Comparison of ENCODE assay signal across 13 cellular contexts in the genomic region with DNA sequence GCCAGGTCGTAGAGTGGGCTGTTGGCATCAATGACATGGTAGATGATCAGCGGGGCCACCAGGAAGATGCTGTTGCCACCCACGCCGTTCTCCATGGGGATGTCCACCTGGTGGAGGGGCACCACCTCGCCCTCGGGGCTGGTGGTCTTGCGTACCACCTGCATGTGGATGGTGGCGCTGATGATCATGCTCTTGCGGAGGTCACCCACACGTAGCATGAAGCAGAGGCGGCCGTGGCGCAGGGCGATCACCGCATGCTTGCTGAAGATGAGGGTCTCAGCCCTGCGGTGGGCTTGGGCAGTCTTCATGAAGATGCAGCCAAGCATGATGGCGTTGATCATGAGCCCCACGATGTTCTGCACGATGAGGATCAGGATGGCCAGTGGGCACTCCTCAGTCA. TPM values are rescaled to one million over a fixed set of nuclear protein-coding genes. Genes with fewer than 3 reads are reported as not detected.
A peak's percentile ranks its signal among the peaks of the same experiment; 100 is the strongest.
DNase-seq lines count a peak whose midpoint lies in the region; ATAC-seq and TF ChIP-seq lines count a peak whose summit lies in the region.
"Had no signal": no experiment of that assay in that cellular context is flagged by ENCODE, and none has a peak within 500 bp of the region (broad histone marks: within the 10 kb centered on the region; RNA-seq: fewer than 3 reads in every experiment).

No MANE protein-coding gene starts in this region.

- H3K9ac ChIP-seq in IMR-90 (ENCODE audit: low read depth, low read length): no peak overlapping the region
- H3K9ac ChIP-seq: GM23248 had no signal

- H3K27me3 Mint-ChIP-seq in activated naive CD4-positive, alpha-beta T cell treated with anti-CD3 and anti-CD28 coated beads for 36 hours (ENCODE audit: low read depth): no peaks in the 10 kb centered on the region
- peaks cover 0 to 1% (median 0%) of the 10 kb centered on the region in 3 donors for H3K27me3 Mint-ChIP-seq in immature natural killer cell (ENCODE audit: low read depth in 3 of 3)

- no peak overlapping the region for H4K5ac ChIP-seq in IMR-90 (ENCODE audit: low read depth, low read length)

- dilution Hi-C loops in IMR-90 (cut with HindIII; ENCODE audit: low sequenced_read_pairs, unreplicated experiment): no loop called here

- H2BK15ac ChIP-seq in IMR-90 (ENCODE audit: low read depth, low read length): no peak overlapping the region

- H3K18ac ChIP-seq in IMR-90 (ENCODE audit: low read depth, low read length): no peak overlapping the region

- H3K79me1 ChIP-seq in IMR-90 (ENCODE audit: low read depth in 1 of 2, low read length in 2 of 2): no peaks in the 10 kb centered on the region

- TF ChIP-seq RAD21 in IMR-90 (IDR thresholded peaks at IDR 0.05; ENCODE audit: low read length): no peak

- H3K4me3 Mint-ChIP-seq in activated naive CD4-positive, alpha-beta T cell treated with anti-CD3 and anti-CD28 coated beads for 36 hours: peak overlapping the region; percentile 58
- peak overlapping the region; percentile 23 to 80 (median 69) for H3K4me3 Mint-ChIP-seq in immature natural killer cell

- H3K27ac ChIP-seq in IMR-90 (ENCODE audit: insufficient read depth, low read length) (no peak overlapping the region), psoas muscle (peak overlapping the region; percentile 96)
- H3K27ac ChIP-seq: colonic mucosa, GM23248 had no signal

- H3K9me3 ChIP-seq in IMR-90 (ENCODE audit: control insufficient read depth, insufficient read depth, low read length) (no peaks in the 10 kb centered on the region), psoas muscle (no peaks in the 10 kb centered on the region)
- H3K9me3 ChIP-seq: ascending aorta, colonic mucosa had no signal

- no peak overlapping the region for H3K27ac Mint-ChIP-seq in activated naive CD4-positive, alpha-beta T cell treated with anti-CD3 and anti-CD28 coated beads for 36 hours
- no peak overlapping the region for H3K27ac Mint-ChIP-seq in activated naive CD4-positive, alpha-beta T cell treated with anti-CD3 and anti-CD28 coated beads, Interleukin-2, amount 50 U/mL, for 72 hours
- peak overlapping the region in 2 of 6 donors; percentile 45 to 69 for H3K27ac Mint-ChIP-seq in immature natural killer cell

- H2AFZ ChIP-seq in IMR-90 (replicated peaks; ENCODE audit: low read length, poor library complexity): no peak overlapping the region
- H2AFZ ChIP-seq: GM23248 had no signal

- H3K36me3 Mint-ChIP-seq in activated naive CD4-positive, alpha-beta T cell treated with anti-CD3 and anti-CD28 coated beads for 36 hours (ENCODE audit: low read depth): no peaks in the 10 kb centered on the region
- no peaks in the 10 kb centered on the region for H3K36me3 Mint-ChIP-seq in activated naive CD4-positive, alpha-beta T cell treated with anti-CD3 and anti-CD28 coated beads, Interleukin-2, amount 50 U/mL, for 72 hours
- no peaks in the 10 kb centered on the region for H3K36me3 Mint-ChIP-seq in immature natural killer cell

- peaks cover 8% of the 10 kb centered on the region for H3K9me1 ChIP-seq in IMR-90 (ENCODE audit: insufficient read depth, low read length)

- H3K4me1 Mint-ChIP-seq in activated naive CD4-positive, alpha-beta T cell treated with anti-CD3 and anti-CD28 coated beads for 36 hours (ENCODE audit: low read depth): peaks cover 5% of the 10 kb centered on the region
- H3K4me1 Mint-ChIP-seq in immature natural killer cell: peaks cover 5 to 9% of the 10 kb centered on the region in 2 donors

- no peak overlapping the region for H3K56ac ChIP-seq in IMR-90 (ENCODE audit: extremely low read depth, insufficient read depth, low read length)

- BruUV-seq in IMR-90 (replicated peaks; lab: Mats Ljungman, UMichigan): no TSS peak

- no peak overlapping the region for H3K14ac ChIP-seq in IMR-90 (replicated peaks; ENCODE audit: low read depth, low read length)

- H2BK120ac ChIP-seq in IMR-90 (ENCODE audit: low read depth, low read length): no peak overlapping the region

- no peak overlapping the region for H4K91ac ChIP-seq in IMR-90 (ENCODE audit: insufficient read depth, low read depth, low read length)

- no peaks in the 10 kb centered on the region for H4K20me1 ChIP-seq in IMR-90 (ENCODE audit: insufficient read depth, low read length)

- H2BK5ac ChIP-seq in IMR-90 (ENCODE audit: low read depth, low read length, poor library complexity, severe bottlenecking): no peak overlapping the region

- H3K36me3 ChIP-seq in IMR-90 (ENCODE audit: control insufficient read depth, insufficient read depth, low read length) (no peaks in the 10 kb centered on the region), psoas muscle (ENCODE audit: insufficient read depth in 1 of 2, low read depth in 1 of 2) (peaks cover 0 to 18% of the 10 kb centered on the region in 2 donors)
- H3K36me3 ChIP-seq: ascending aorta, colonic mucosa had no signal

- CTCF ChIA-PET in activated naive CD4-positive, alpha-beta T cell treated with anti-CD3 and anti-CD28 coated beads for 36 hours (lab: Charles Lee): interaction anchor here (0.9 to 2.1 kb wide), 4 partner anchors 12 to 125 kb away, joined by 3 to 5 read pairs (median 4); no protein-coding TSS in a partner anchor
- CTCF ChIA-PET in IMR-90 (lab: Yijun Ruan, JAX): interaction anchor here (0.5 to 1.2 kb wide), 5 partner anchors 26 to 180 kb away, joined by 3 read pairs; partner anchors contain the start of gene PIK3C2A

- intact Hi-C loops in activated naive CD4-positive, alpha-beta T cell treated with anti-CD3 and anti-CD28 coated beads for 36 hours (cut with micrococcal nuclease): loop anchor here (10.0 kb wide), 2 partner anchors 348 to 588 kb away; partner anchors contain the start of gene KCNC1
- intact Hi-C loops in IMR-90 (cut with micrococcal nuclease): no loop called here
- intact Hi-C loops in psoas muscle (cut with DNase I): loop anchor here in 1 of 2 donors (5.0 kb wide), 1 partner anchor 335 kb away; no protein-coding TSS in a partner anchor

- H3K4me2 ChIP-seq in IMR-90 (ENCODE audit: low read depth, low read length): no peak overlapping the region

- in situ Hi-C loops in IMR-90 (cut with MboI; ENCODE audit: low sequenced_read_pairs): no loop called here

- no peak overlapping the region for H2AK5ac ChIP-seq in IMR-90 (ENCODE audit: low read depth, low read length)

- no peaks in the 10 kb centered on the region for H3K9me3 Mint-ChIP-seq in activated naive CD4-positive, alpha-beta T cell treated with anti-CD3 and anti-CD28 coated beads for 36 hours
- H3K9me3 Mint-ChIP-seq in activated naive CD4-positive, alpha-beta T cell treated with anti-CD3 and anti-CD28 coated beads, Interleukin-2, amount 50 U/mL, for 72 hours: no peaks in the 10 kb centered on the region
- no peaks in the 10 kb centered on the region for H3K9me3 Mint-ChIP-seq in immature natural killer cell

- TF ChIP-seq CTCF in IMR-90 (conservative IDR thresholded peaks at IDR 0.05; ENCODE audit: low read depth, low read length) (no peak), psoas muscle (IDR thresholded peaks at IDR 0.05) (no peak)

- H2BK20ac ChIP-seq in IMR-90 (ENCODE audit: low read depth, low read length): no peak overlapping the region

- POLR2A ChIA-PET in IMR-90 (lab: Charles Lee; ENCODE audit: unreplicated experiment): no interaction called here

- H3K4me1 ChIP-seq in IMR-90 (ENCODE audit: control insufficient read depth, insufficient read depth, low read length) (no peaks in the 10 kb centered on the region; the same call in 1 of the 2 replicates), psoas muscle (peaks cover 42% of the 10 kb centered on the region)

- DNase-seq in activated naive CD4-positive, alpha-beta T cell treated with anti-CD3 and anti-CD28 coated beads for 36 hours: no peak
- DNase-seq in activated naive CD4-positive, alpha-beta T cell treated with anti-CD3 and anti-CD28 coated beads, Interleukin-2, amount 50 U/mL, for 72 hours (ENCODE audit: low spot score in 2 of 2): no peak
- DNase-seq in IMR-90: no peak
- no peak for DNase-seq in immature natural killer cell
- DNase-seq in psoas muscle: no peak
- no peak for DNase-seq in retina
- DNase-seq: foreskin melanocyte had no signal

- H3K23ac ChIP-seq in IMR-90 (ENCODE audit: low read depth, low read length): no peak overlapping the region

- H3K27me3 ChIP-seq in IMR-90 (ENCODE audit: control insufficient read depth, insufficient read depth, low read length) (peaks cover 24% of the 10 kb centered on the region; the same call in 1 of the 2 replicates), psoas muscle (ENCODE audit: insufficient read depth in 3 of 3, low read length in 2 of 3) (no peaks in the 10 kb centered on the region)
- H3K27me3 ChIP-seq: ascending aorta, colonic mucosa had no signal

- H3K4me3 ChIP-seq in IMR-90 (ENCODE audit: insufficient read depth, low read depth, low read length) (no peak overlapping the region), psoas muscle (peak overlapping the region; percentile 78)
- H3K4me3 ChIP-seq: ascending aorta, colonic mucosa, GM23248 had no signal

- 97% methylated on average over 16 of the region's 19 CpGs; no CpG with 5 or more reads in 1 of the 2 experiments for WGBS in IMR-90 (ENCODE audit: extremely low coverage in 2 of 2, insufficient read length in 1 of 2), 2 experiments
- 94 to 96% (median 96%) methylated on average over 19 of the region's 19 CpGs for WGBS in psoas muscle, 3 donors

- no peak overlapping the region for H4K8ac ChIP-seq in IMR-90 (ENCODE audit: low read depth in 2 of 2, low read length in 2 of 2)

- no peak for TF ChIP-seq POLR2A in IMR-90 (IDR thresholded peaks at IDR 0.05; ENCODE audit: low read depth, low read length)

- no peak overlapping the region for H3K4ac ChIP-seq in IMR-90 (ENCODE audit: low read depth, low read length)

- no peak for ATAC-seq in activated naive CD4-positive, alpha-beta T cell treated with anti-CD3 and anti-CD28 coated beads, Interleukin-2, amount 50 U/mL, for 72 hours
- ATAC-seq in IMR-90 (ENCODE audit: low read depth) (no peak), psoas muscle (no peak), GM21825 (IDR thresholded peaks at IDR 0.05; ENCODE audit: unreplicated experiment) (no peak), HG03175 (IDR thresholded peaks at IDR 0.05; ENCODE audit: unreplicated experiment) (no peak)

- peak overlapping the region; percentile 19 for H2AK9ac ChIP-seq in IMR-90 (replicated peaks; ENCODE audit: low read depth, low read length, poor library complexity)

RNA-seq across cellular contexts. Expression of gene KCNJ11, which starts 1.2 kb away (rescaled TPM):
- 1 to 10 TPM; 1.0 to 1.3 TPM for total RNA-seq in activated naive CD4-positive, alpha-beta T cell treated with anti-CD3 and anti-CD28 coated beads for 36 hours
- under 1 TPM in 1 of 2 donors, not detected in 1; 0.43 TPM for total RNA-seq in activated naive CD4-positive, alpha-beta T cell treated with anti-CD3 and anti-CD28 coated beads, Interleukin-2, amount 50 U/mL, for 72 hours
- total RNA-seq in IMR-90 (2012; rRNA removed): not detected in 2 replicates
- polyA plus RNA-seq in IMR-90 (2012; rRNA removed): not detected in 2 replicates
- polyA plus RNA-seq in IMR-90 (2012; cell fraction: cytosol; rRNA removed): not detected in 2 replicates
- polyA plus RNA-seq in IMR-90 (2012; cell fraction: nucleus; rRNA removed; ENCODE audit: low replicate concordance): not detected in 2 replicates
- polyA plus RNA-seq in immature natural killer cell: not detected
- 100 to 1,000 TPM in 2 of 4 donors, 10 to 100 TPM in 2; 88.4 to 173 (median 126) TPM for total RNA-seq in psoas muscle
- polyA plus RNA-seq in psoas muscle: 10 to 100 TPM; 66.5 to 87.5 (median 86.8) TPM
- total RNA-seq: ascending aorta, endothelial cell of umbilical vein, GM23248 had no signal
- polyA plus RNA-seq: GM23248 had no signal

RNA-seq across cellular contexts. Expression of gene NCR3LG1, which starts 35.7 kb away (rescaled TPM):
- under 1 TPM; 0.72 TPM for total RNA-seq in activated naive CD4-positive, alpha-beta T cell treated with anti-CD3 and anti-CD28 coated beads for 36 hours
- 1 to 10 TPM in 1 of 2 donors, under 1 TPM in 1; 0.54 to 2.7 TPM for total RNA-seq in activated naive CD4-positive, alpha-beta T cell treated with anti-CD3 and anti-CD28 coated beads, Interleukin-2, amount 50 U/mL, for 72 hours
- total RNA-seq in IMR-90 (2012; rRNA removed) (3.9 and 4.1 TPM in 2 replicates), psoas muscle (under 1 TPM; 0.09 to 0.71 (median 0.17) TPM)
- polyA plus RNA-seq in IMR-90 (2012; rRNA removed) (1.5 and 1.7 TPM in 2 replicates), immature natural killer cell (under 1 TPM in 2 of 3 donors, not detected in 1; 0.24 to 0.49 TPM), psoas muscle (under 1 TPM; 0.01 to 0.18 (median 0.14) TPM)
- 0.27 and 0.52 TPM in 2 replicates for polyA plus RNA-seq in IMR-90 (2012; cell fraction: cytosol; rRNA removed)
- 1.6 and 8.6 TPM in 2 replicates for polyA plus RNA-seq in IMR-90 (2012; cell fraction: nucleus; rRNA removed; ENCODE audit: low replicate concordance)

Comparison
In these comparisons a context has a peak if more than half of its experiments do, and no peak if none do; other contexts are left out.
1. RNA of gene KCNJ11, which starts 1.2 kb away (total RNA-seq): 88.4 to 173 TPM in psoas muscle; 1.0 to 1.3 TPM in activated naive CD4-positive, alpha-beta T cell treated with anti-CD3 and anti-CD28 coated beads for 36 hours, 0.43 TPM in activated naive CD4-positive, alpha-beta T cell treated with anti-CD3 and anti-CD28 coated beads, Interleukin-2, amount 50 U/mL, for 72 hours and not detected in IMR-90; every median in the first group is over 10 times any median in the second.